13 cellular contexts compared by ENCODE assay signal in genomic region chr16:1108299-1109252, GRCh38. TPM values are rescaled to one million over a fixed set of nuclear protein-coding genes. Genes with fewer than 3 reads are reported as not detected.
DNase-seq lines count a peak whose midpoint lies in the region; ATAC-seq and TF ChIP-seq lines count a peak whose summit lies in the region.
"Had no signal": no experiment of that assay in that cellular context is flagged by ENCODE, and none has a peak within 500 bp of the region (broad histone marks: within the 10 kb centered on the region; RNA-seq: fewer than 3 reads in every experiment).

No MANE protein-coding gene starts in this region.

- no peaks in the 10 kb centered on the region for H3K4me1 Mint-ChIP-seq in activated T-cell treated with anti-CD3 and anti-CD28 coated beads, Interleukin-2, amount 50 U/mL, for 4 hours (ENCODE audit: low read depth)
- H3K4me1 Mint-ChIP-seq: naive thymus-derived CD8-positive, alpha-beta T cell; T-cell had no signal

- no peak for ATAC-seq in activated T-cell treated with anti-CD3 and anti-CD28 coated beads, Interleukin-2, amount 50 U/mL, for 4 hours
- ATAC-seq: naive thymus-derived CD8-positive, alpha-beta T cell; T-cell had no signal

- no peak overlapping the region for H3K27ac ChIP-seq in thyroid gland
- peak overlapping the region in 1 of 4 donors; percentile 10 for H3K27ac ChIP-seq in esophagus muscularis mucosa (replicated peaks in 1 of 4)

- no peaks in the 10 kb centered on the region for H3K36me3 Mint-ChIP-seq in activated T-cell treated with anti-CD3 and anti-CD28 coated beads, Interleukin-2, amount 50 U/mL, for 4 hours (ENCODE audit: insufficient read depth)
- H3K36me3 Mint-ChIP-seq: naive thymus-derived CD8-positive, alpha-beta T cell; T-cell had no signal

- H3K9me3 ChIP-seq in thyroid gland (no peaks in the 10 kb centered on the region), esophagus muscularis mucosa (no peaks in the 10 kb centered on the region)

- no peak for TF ChIP-seq EP300 in esophagus muscularis mucosa (IDR thresholded peaks at IDR 0.05)

- H3K9me3 Mint-ChIP-seq in activated T-cell treated with anti-CD3 and anti-CD28 coated beads, Interleukin-2, amount 50 U/mL, for 4 hours, result no peaks in the 10 kb centered on the region
- H3K9me3 Mint-ChIP-seq: naive thymus-derived CD8-positive, alpha-beta T cell; T-cell had no signal

- H3K36me3 ChIP-seq in thyroid gland, result no peaks in the 10 kb centered on the region
- no peaks in the 10 kb centered on the region for H3K36me3 ChIP-seq in esophagus muscularis mucosa

- intact Hi-C loops in thyroid gland (cut with DNase I), result no loop called here
- intact Hi-C loops in esophagus muscularis mucosa (cut with DNase I), result no loop called here

- DNase-seq in NCI-H146 (lab: John Stamatoyannopoulos, UW), result peak; percentile 19
- DNase-seq in NCI-H146 treated with DMSO at 0.1 percent for 48 hours (lab: John Stamatoyannopoulos, UW; ENCODE audit: unreplicated experiment), result no peak
- DNase-seq in NCI-H524 (lab: John Stamatoyannopoulos, UW), result peak; percentile 90 to 93
- DNase-seq in fibroblast of the aortic adventitia (ENCODE audit: low read depth), result peak; percentile 34
- peak; percentile 70 to 76 for DNase-seq in thyroid gland
- DNase-seq in activated T-cell treated with anti-CD3 and anti-CD28 coated beads, Interleukin-2, amount 50 U/mL, for 4 hours, result no peak
- no peak for DNase-seq in mesenteric fat pad (ENCODE audit: low spot score)
- no peak for DNase-seq in esophagus muscularis mucosa (ENCODE audit: extremely low spot score)
- DNase-seq: activated CD8-positive, alpha-beta memory T cell treated with anti-CD3 and anti-CD28 coated beads, Interleukin-2, amount 50 U/mL, for 48 hours; naive thymus-derived CD8-positive, alpha-beta T cell; stimulated activated CD4-positive, alpha-beta T cell treated with anti-CD3 and anti-CD28 coated beads, Interleukin-2, amount 100 ng/mL, for 24 hours; T-cell had no signal

- TF ChIP-seq POLR2A in thyroid gland (IDR thresholded peaks at IDR 0.05) (no peak), esophagus muscularis mucosa (IDR thresholded peaks at IDR 0.05; ENCODE audit: low read depth) (no peak)

- H3K27me3 ChIP-seq in thyroid gland (no peaks in the 10 kb centered on the region), esophagus muscularis mucosa (peaks cover 0 to 57% (median 0%) of the 10 kb centered on the region in 4 donors)

- peaks cover 26% of the 10 kb centered on the region for H3K27me3 Mint-ChIP-seq in activated T-cell treated with anti-CD3 and anti-CD28 coated beads, Interleukin-2, amount 50 U/mL, for 4 hours (ENCODE audit: low read depth)

- TF ChIP-seq CTCF in fibroblast of the aortic adventitia (IDR thresholded peaks at IDR 0.05; ENCODE audit: insufficient read depth, low read length) (no peak), thyroid gland (IDR thresholded peaks at IDR 0.05) (no peak), esophagus muscularis mucosa (IDR thresholded peaks at IDR 0.05) (no peak)

- WGBS in thyroid gland, 2 donors, result 36 to 40% methylated on average over 30 to 34 of the region's 42 CpGs
- WGBS in esophagus muscularis mucosa, result 33% methylated on average over 30 of the region's 42 CpGs

- H3K4me3 ChIP-seq in fibroblast of the aortic adventitia (ENCODE audit: low read depth, low read length), result no peak overlapping the region
- no peak overlapping the region for H3K4me3 ChIP-seq in thyroid gland (replicated peaks in 1 of 3)
- no peak overlapping the region for H3K4me3 ChIP-seq in esophagus muscularis mucosa

- no peak overlapping the region for H3K4me3 Mint-ChIP-seq in activated T-cell treated with anti-CD3 and anti-CD28 coated beads, Interleukin-2, amount 50 U/mL, for 4 hours
- H3K4me3 Mint-ChIP-seq: naive thymus-derived CD8-positive, alpha-beta T cell; T-cell had no signal

- no peaks in the 10 kb centered on the region for H3K4me1 ChIP-seq in thyroid gland
- H3K4me1 ChIP-seq in esophagus muscularis mucosa, result peaks cover 0 to 24% (median 20%) of the 10 kb centered on the region in 4 donors

RNA-seq across cellular contexts. Expression of gene C1QTNF8, which starts 12.5 kb away (rescaled TPM):
- total RNA-seq in fibroblast of the aortic adventitia (ENCODE audit: low replicate concordance) (not detected in 2 replicates), thyroid gland (not detected), mesenteric fat pad (not detected), esophagus muscularis mucosa (not detected)
- not detected for total RNA-seq in activated T-cell treated with anti-CD3 and anti-CD28 coated beads, Interleukin-2, amount 50 U/mL, for 4 hours
- total RNA-seq: naive thymus-derived CD8-positive, alpha-beta T cell; subcutaneous adipose tissue; T-cell had no signal

RNA-seq across cellular contexts. Expression of gene SSTR5, which starts 36.0 kb away (rescaled TPM):
- total RNA-seq in fibroblast of the aortic adventitia (ENCODE audit: low replicate concordance), result not detected in 2 replicates
- total RNA-seq in thyroid gland, result not detected
- not detected for total RNA-seq in activated T-cell treated with anti-CD3 and anti-CD28 coated beads, Interleukin-2, amount 50 U/mL, for 4 hours
- total RNA-seq in mesenteric fat pad, result not detected
- total RNA-seq in esophagus muscularis mucosa, result not detected
- total RNA-seq: naive thymus-derived CD8-positive, alpha-beta T cell; subcutaneous adipose tissue; T-cell had no signal

RNA-seq across cellular contexts. Expression of gene CACNA1H, which starts 44.3 kb away (rescaled TPM):
- total RNA-seq in fibroblast of the aortic adventitia (ENCODE audit: low replicate concordance) (2.7 TPM in 1 of 2 replicates, not detected in the other), thyroid gland (10 to 100 TPM in 2 of 4 donors, 1 to 10 TPM in 2; 8.4 to 12.4 (median 9.3) TPM), mesenteric fat pad (2.6 TPM), esophagus muscularis mucosa (100 to 1,000 TPM; 225 to 361 (median 259) TPM)
- total RNA-seq in activated T-cell treated with anti-CD3 and anti-CD28 coated beads, Interleukin-2, amount 50 U/mL, for 4 hours, result under 1 TPM; 0.34 to 0.51 (median 0.41) TPM

Comparison
In these comparisons a context has a peak if more than half of its experiments do, and no peak if none do; other contexts are left out.
1. DNase-seq: peak in NCI-H146 (single experiment), NCI-H524 (2 of 2), fibroblast of the aortic adventitia (single experiment) and thyroid gland (2 of 2); none in NCI-H146 treated with DMSO at 0.1 percent for 48 hours (single experiment), activated T-cell treated with anti-CD3 and anti-CD28 coated beads, Interleukin-2, amount 50 U/mL, for 4 hours (single experiment), mesenteric fat pad (single experiment) and esophagus muscularis mucosa (single experiment).
2. RNA of gene CACNA1H, which starts 44.3 kb away (total RNA-seq): 225 to 361 TPM in esophagus muscularis mucosa; 8.4 to 12.4 TPM in thyroid gland, 2.6 TPM in mesenteric fat pad (single experiment), 0.34 to 0.51 TPM in activated T-cell treated with anti-CD3 and anti-CD28 coated beads, Interleukin-2, amount 50 U/mL, for 4 hours and 2.7 TPM in fibroblast of the aortic adventitia; every median in the first group is over 10 times any median in the second.